1 cellular context compared by ENCODE assay signal in the genomic region with DNA sequence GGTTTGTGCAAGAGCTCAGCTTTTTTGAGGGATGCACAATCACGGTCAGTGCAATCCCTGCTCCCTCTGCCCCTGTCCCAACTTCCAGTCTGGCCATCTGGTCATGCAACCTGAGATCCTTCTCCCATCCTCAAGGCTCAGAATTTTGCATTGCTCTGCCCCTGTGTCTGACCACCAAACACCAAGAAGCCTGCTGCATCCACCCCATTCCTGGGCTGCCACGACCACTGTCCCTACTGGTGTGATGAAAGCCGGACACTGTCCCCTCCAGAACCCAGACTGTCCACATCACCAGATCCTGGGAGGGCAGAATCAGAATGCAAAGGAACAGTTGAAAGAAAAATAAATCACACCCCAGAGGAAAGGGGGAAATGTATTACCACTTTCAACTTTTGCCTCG.
TF ChIP-seq lines count a peak whose summit lies in the region.

No MANE protein-coding gene starts in this region.

TF ChIP-seq in H1, 55 proteins besides CTCF, POLR2A, EP300 and RAD21 (continued from another document):
- no peak for TF ChIP-seq SAP30 (IDR thresholded peaks at IDR 0.05; ENCODE audit: insufficient read depth, insufficient replicate concordance, low read length)
- TF ChIP-seq SIX5 (IDR thresholded peaks at IDR 0.05; ENCODE audit: low read depth, low read length) = no peak
- TF ChIP-seq CBX5 (IDR thresholded peaks at IDR 0.05; ENCODE audit: low read depth, low read length) = no peak
- no peak for TF ChIP-seq CREB1 (IDR thresholded peaks at IDR 0.05)
- TF ChIP-seq PHF8 (conservative IDR thresholded peaks at IDR 0.05; ENCODE audit: low read depth, low read length) = no peak
- no peak for TF ChIP-seq HDAC6 (IDR thresholded peaks at IDR 0.05; ENCODE audit: low read depth, low read length)
- no peak for TF ChIP-seq RBBP5 (IDR thresholded peaks at IDR 0.05; ENCODE audit: borderline replicate concordance, low read depth, low read length)
